Comparison of ENCODE assay signal across 13 cellular contexts in genomic region chr7:145845345-145845744, GRCh38.
"Had no signal": no experiment of that assay in that cellular context is flagged by ENCODE, and none has a peak within 500 bp of the region (broad histone marks: within the 10 kb centered on the region; RNA-seq: fewer than 3 reads in every experiment).

No MANE protein-coding gene starts in this region.

- H3K27me3 Mint-ChIP-seq: activated CD4-positive, alpha-beta T cell treated with anti-CD3 and anti-CD28 coated beads, Interleukin-2, amount 10 ng/mL, durations not matched to agents 7 days and 5 days; activated naive CD8-positive, alpha-beta T cell treated with anti-CD3 and anti-CD28 coated beads for 36 hours had no signal

- H3K9me3 Mint-ChIP-seq: activated CD4-positive, alpha-beta T cell treated with anti-CD3 and anti-CD28 coated beads, Interleukin-2, amount 10 ng/mL, durations not matched to agents 7 days and 5 days; activated naive CD8-positive, alpha-beta T cell treated with anti-CD3 and anti-CD28 coated beads for 36 hours; neural crest cell had no signal

- H3K4me1 ChIP-seq: body of pancreas, sigmoid colon, spleen had no signal

- H3K4me1 Mint-ChIP-seq: activated CD4-positive, alpha-beta T cell treated with anti-CD3 and anti-CD28 coated beads, Interleukin-2, amount 10 ng/mL, durations not matched to agents 7 days and 5 days; activated naive CD8-positive, alpha-beta T cell treated with anti-CD3 and anti-CD28 coated beads for 36 hours; neural crest cell had no signal

- H3K27ac ChIP-seq: body of pancreas, ovary, sigmoid colon, spleen had no signal

- ATAC-seq: body of pancreas, esophagus mucosa, left lobe of liver had no signal

- H3K36me3 Mint-ChIP-seq: activated naive CD8-positive, alpha-beta T cell treated with anti-CD3 and anti-CD28 coated beads for 36 hours had no signal

- H3K36me3 ChIP-seq: ovary, sigmoid colon, spleen had no signal

- DNase-seq: activated CD4-positive, alpha-beta T cell treated with anti-CD3 and anti-CD28 coated beads, Interleukin-2, amount 10 ng/mL, durations not matched to agents 7 days and 5 days; activated CD4-positive, CD25-positive, alpha-beta regulatory T cell; activated CD8-positive, alpha-beta memory T cell treated with anti-CD3 and anti-CD28 coated beads, Interleukin-2, amount 50 U/mL, for 48 hours; activated naive CD8-positive, alpha-beta T cell treated with anti-CD3 and anti-CD28 coated beads for 36 hours; amygdala; body of pancreas; caudate nucleus; ovary; sigmoid colon had no signal

- H3K4me3 ChIP-seq: body of pancreas, ovary, sigmoid colon, spleen had no signal

- H3K27ac Mint-ChIP-seq: activated CD4-positive, alpha-beta T cell treated with anti-CD3 and anti-CD28 coated beads, Interleukin-2, amount 10 ng/mL, durations not matched to agents 7 days and 5 days; activated naive CD8-positive, alpha-beta T cell treated with anti-CD3 and anti-CD28 coated beads for 36 hours had no signal

- H3K4me3 Mint-ChIP-seq: activated CD4-positive, alpha-beta T cell treated with anti-CD3 and anti-CD28 coated beads, Interleukin-2, amount 10 ng/mL, durations not matched to agents 7 days and 5 days; activated naive CD8-positive, alpha-beta T cell treated with anti-CD3 and anti-CD28 coated beads for 36 hours; neural crest cell had no signal

- H3K9me3 ChIP-seq: body of pancreas, ovary, sigmoid colon, spleen had no signal

- H3K27me3 ChIP-seq: body of pancreas, ovary, sigmoid colon, spleen had no signal
